Comparison of ENCODE assay signal across 8 cellular contexts in genomic region chr18:58863539-58864145, GRCh38. TPM values are rescaled to one million over a fixed set of nuclear protein-coding genes. Genes with fewer than 3 reads are reported as not detected.
DNase-seq lines count a peak whose midpoint lies in the region; ATAC-seq, FAIRE-seq and TF ChIP-seq lines count a peak whose summit lies in the region.

No MANE protein-coding gene starts in this region.

- no peaks in the 10 kb centered on the region for H3K9me3 Mint-ChIP-seq in activated naive CD4-positive, alpha-beta T cell treated with anti-CD3 and anti-CD28 coated beads for 36 hours
- H3K9me3 Mint-ChIP-seq in glutamatergic neuron (ENCODE audit: unreplicated experiment) (peaks cover 18% of the 10 kb centered on the region), osteocyte (ENCODE audit: unreplicated experiment) (no peaks in the 10 kb centered on the region)

- H3K9ac ChIP-seq in liver (ENCODE audit: low read depth in 1 of 2, low read length in 2 of 2) (no peak overlapping the region), HepG2 (ENCODE audit: insufficient read depth, low read depth, low read length) (no peak overlapping the region), MM.1S (ENCODE audit: low read length) (no peak overlapping the region)

- DNase-seq in HepG2 (ENCODE audit: low spot score): no peak
- peak; percentile 42 for DNase-seq in MM.1S
- DNase-seq in activated naive CD4-positive, alpha-beta T cell treated with anti-CD3 and anti-CD28 coated beads for 36 hours: peak; percentile 38
- peak; percentile 65 for DNase-seq in glutamatergic neuron
- DNase-seq in osteocyte (ENCODE audit: extremely low spot score, unreplicated experiment): no peak
- no peak for DNase-seq in COLO829 (ENCODE audit: low spot score)

- H3K27ac Mint-ChIP-seq in activated naive CD4-positive, alpha-beta T cell treated with anti-CD3 and anti-CD28 coated beads for 36 hours: no peak overlapping the region
- H3K27ac Mint-ChIP-seq in glutamatergic neuron (ENCODE audit: unreplicated experiment): peak overlapping the region; percentile 99
- H3K27ac Mint-ChIP-seq in osteocyte (ENCODE audit: unreplicated experiment): peak overlapping the region; percentile 97

- no peak; the same call in 2 of the 3 replicates for ATAC-seq in HepG2
- no peak for ATAC-seq in GM19328 (IDR thresholded peaks at IDR 0.05; ENCODE audit: unreplicated experiment)

- H3K27me3 Mint-ChIP-seq in activated naive CD4-positive, alpha-beta T cell treated with anti-CD3 and anti-CD28 coated beads for 36 hours (ENCODE audit: low read depth): peaks cover 40% of the 10 kb centered on the region
- peaks cover 14% of the 10 kb centered on the region for H3K27me3 Mint-ChIP-seq in glutamatergic neuron (ENCODE audit: unreplicated experiment)
- H3K27me3 Mint-ChIP-seq in osteocyte (ENCODE audit: unreplicated experiment): no peaks in the 10 kb centered on the region

- H3K79me2 ChIP-seq in HepG2 (ENCODE audit: insufficient read depth, low read length): no peaks in the 10 kb centered on the region
- H3K79me2 ChIP-seq in MM.1S (ENCODE audit: low read length): no peaks in the 10 kb centered on the region

- H3K4me3 Mint-ChIP-seq in activated naive CD4-positive, alpha-beta T cell treated with anti-CD3 and anti-CD28 coated beads for 36 hours: peak overlapping the region; percentile 51
- H3K4me3 Mint-ChIP-seq in glutamatergic neuron (ENCODE audit: unreplicated experiment): peak overlapping the region; percentile 99
- peak overlapping the region; percentile 76 for H3K4me3 Mint-ChIP-seq in osteocyte (ENCODE audit: unreplicated experiment)

- H3K27me3 ChIP-seq in liver (ENCODE audit: control insufficient read depth in 4 of 4, insufficient read depth in 4 of 4, low read length in 3 of 4) (no peaks in the 10 kb centered on the region), HepG2 (ENCODE audit: control insufficient read depth in 1 of 2, insufficient read depth in 2 of 2, low read length in 2 of 2) (peaks cover 0 to 17% of the 10 kb centered on the region in 2 experiments; a peak in 2 of 5 replicates), MM.1S (replicated peaks; ENCODE audit: insufficient read depth, low read length) (no peaks in the 10 kb centered on the region; the same call in 1 of the 2 replicates)

- H3K4me3 ChIP-seq in liver (ENCODE audit: low read depth in 1 of 3, low read length in 3 of 3) (peak overlapping the region in 1 of 3 donors; percentile 64), HepG2 (replicated peaks in 1 of 3; ENCODE audit: insufficient read depth in 1 of 3, low read depth in 2 of 3, low read length in 3 of 3) (no peak overlapping the region), MM.1S (ENCODE audit: low read length) (no peak overlapping the region; the same call in 1 of the 2 replicates)

- H3K4me1 Mint-ChIP-seq in activated naive CD4-positive, alpha-beta T cell treated with anti-CD3 and anti-CD28 coated beads for 36 hours (ENCODE audit: low read depth): peaks cover 8% of the 10 kb centered on the region
- H3K4me1 Mint-ChIP-seq in glutamatergic neuron (ENCODE audit: low read depth, unreplicated experiment) (peaks cover 61% of the 10 kb centered on the region), osteocyte (ENCODE audit: unreplicated experiment) (peaks cover 67% of the 10 kb centered on the region)

- H3F3A ChIP-seq in MM.1S (ENCODE audit: insufficient read depth, low read length): 0 out of 2 replicates have a peak, but pooled peaks cover 3% of the 10 kb centered on the region

- H3K4me2 ChIP-seq in HepG2 (ENCODE audit: low read depth, low read length) (no peak overlapping the region), MM.1S (ENCODE audit: low read depth, low read length) (no peak overlapping the region)

- no TSS peak for BruUV-seq in HepG2 (replicated peaks; lab: Mats Ljungman, UMichigan)

- H4K20me1 ChIP-seq in HepG2 (ENCODE audit: insufficient read depth, low read length) (no peaks in the 10 kb centered on the region), MM.1S (ENCODE audit: insufficient read depth, low read length) (no peaks in the 10 kb centered on the region)

- TF ChIP-seq RAD21 in liver (IDR thresholded peaks at IDR 0.05): no peak
- no peak for TF ChIP-seq RAD21 in HepG2 (CRISPR knock-in tag; IDR thresholded peaks at IDR 0.05)

- no peak for TF ChIP-seq POLR2A in HepG2 (IDR thresholded peaks at IDR 0.05; ENCODE audit: insufficient read depth in 1 of 2, low read depth in 2 of 2, low read length in 2 of 2)

- WGBS in liver: 20% methylated on average over 72 of the region's 72 CpGs
- WGBS in HepG2 (ENCODE audit: low lambda C conversion rate): 85% methylated on average over 31 of the region's 72 CpGs

- no peak for FAIRE-seq in HepG2 (lab: Jason Lieb, UNC)

- no peak overlapping the region for H2AFZ ChIP-seq in HepG2 (ENCODE audit: low read length)
- H2AFZ ChIP-seq in MM.1S (ENCODE audit: low read length): no peak overlapping the region

- intact Hi-C loops in HepG2 (cut with micrococcal nuclease; ENCODE audit: unreplicated experiment): no loop called here
- intact Hi-C loops in activated naive CD4-positive, alpha-beta T cell treated with anti-CD3 and anti-CD28 coated beads for 36 hours (cut with micrococcal nuclease): no loop called here

- in situ Hi-C loops in HepG2 (cut with HindIII; ENCODE audit: extremely low pct_ligation_motif_present, low pct_unique_long_range_greater_than_20kb): no loop called here

- TF ChIP-seq EP300 in HepG2 (IDR thresholded peaks at IDR 0.05; ENCODE audit: low read depth in 2 of 2, low read length in 2 of 2) (no peak), HepG2 (CRISPR knock-in tag; IDR thresholded peaks at IDR 0.05; ENCODE audit: borderline replicate concordance) (no peak)

- no peaks in the 10 kb centered on the region for H3K36me3 Mint-ChIP-seq in activated naive CD4-positive, alpha-beta T cell treated with anti-CD3 and anti-CD28 coated beads for 36 hours (ENCODE audit: low read depth)
- H3K36me3 Mint-ChIP-seq in glutamatergic neuron (ENCODE audit: unreplicated experiment) (peaks cover 12% of the 10 kb centered on the region), osteocyte (ENCODE audit: unreplicated experiment) (peaks cover 20% of the 10 kb centered on the region)

- POLR2A ChIA-PET in HepG2 (lab: Yijun Ruan, JAX): no interaction called here

- CTCF ChIA-PET in HepG2 (lab: Yijun Ruan, JAX; ENCODE audit: low intra/inter-chr PET ratio, low total read pairs): no interaction called here
- CTCF ChIA-PET in activated naive CD4-positive, alpha-beta T cell treated with anti-CD3 and anti-CD28 coated beads for 36 hours (lab: Charles Lee): no interaction called here

- H3K9me3 ChIP-seq in liver (ENCODE audit: control insufficient read depth in 4 of 4, low read length in 3 of 4): no peaks in the 10 kb centered on the region
- no peaks in the 10 kb centered on the region for H3K9me3 ChIP-seq in HepG2 (ENCODE audit: low read length)
- H3K9me3 ChIP-seq in MM.1S (replicated peaks; ENCODE audit: insufficient read depth, low read length): no peaks in the 10 kb centered on the region

- TF ChIP-seq CTCF in liver (IDR thresholded peaks at IDR 0.05; ENCODE audit: low read depth, low read length, missing input control) (no peak), HepG2 (CRISPR knock-in tag; IDR thresholded peaks at IDR 0.05) (no peak), MM.1S (IDR thresholded peaks at IDR 0.05; ENCODE audit: low read length) (no peak), glutamatergic neuron (IDR thresholded peaks at IDR 0.05; ENCODE audit: partially characterized antibody, unreplicated experiment) (no peak), osteocyte (IDR thresholded peaks at IDR 0.05) (no peak)

- H3K27ac ChIP-seq in liver (ENCODE audit: low read depth in 1 of 2, low read length in 2 of 2): peak overlapping the region; percentile 44 to 52
- no peak overlapping the region for H3K27ac ChIP-seq in HepG2 (ENCODE audit: extremely low read length, insufficient read depth, low read length)
- H3K27ac ChIP-seq in MM.1S (ENCODE audit: low read length): no peak overlapping the region

- H3K4me1 ChIP-seq in liver (ENCODE audit: control insufficient read depth in 4 of 4, insufficient read depth in 4 of 4, low read length in 3 of 4) (peaks cover 0 to 11% (median 4%) of the 10 kb centered on the region in 4 donors), HepG2 (ENCODE audit: insufficient read depth, low read length) (no peaks in the 10 kb centered on the region), MM.1S (ENCODE audit: low read length) (0 out of 2 replicates have a peak, but pooled peaks cover 3% of the 10 kb centered on the region)

- H3K9me2 ChIP-seq in MM.1S (replicated peaks; ENCODE audit: insufficient read depth, low read length): no peaks in the 10 kb centered on the region

- peaks cover 0 to 3% (median 0%) of the 10 kb centered on the region in 4 donors for H3K36me3 ChIP-seq in liver (ENCODE audit: control insufficient read depth in 4 of 4, insufficient read depth in 3 of 4, low read depth in 1 of 4, low read length in 3 of 4)
- no peaks in the 10 kb centered on the region for H3K36me3 ChIP-seq in HepG2 (replicated peaks in 1 of 2; ENCODE audit: control insufficient read depth in 1 of 2, insufficient read depth in 2 of 2, low read length in 2 of 2)
- H3K36me3 ChIP-seq in MM.1S (replicated peaks; ENCODE audit: insufficient read depth, low read length): no peaks in the 10 kb centered on the region

RNA-seq across cellular contexts. Expression of gene ZNF532, which starts 1.0 kb away (rescaled TPM):
- total RNA-seq in liver: 1 to 10 TPM; 3.5 to 5.6 TPM
- 1 to 10 TPM in 1 of 2 donors, under 1 TPM in 1; 0.68 to 1.6 TPM for polyA plus RNA-seq in liver
- total RNA-seq in HepG2 (2016; rRNA removed; fragmentation: Illumina TruSeq; extraction: Trizol): not detected in 2 replicates
- total RNA-seq in HepG2 (2016; cell fraction: cytosol; rRNA removed; fragmentation: Illumina TruSeq; extraction: Trizol; ENCODE audit: low read depth): not detected in 2 replicates
- total RNA-seq in HepG2 (2016; cell fraction: insoluble cytoplasmic fraction; rRNA removed; fragmentation: Illumina TruSeq; extraction: Trizol): not detected in 2 replicates
- not detected in 2 replicates for total RNA-seq in HepG2 (2016; cell fraction: membrane; rRNA removed; fragmentation: Illumina TruSeq; extraction: Trizol)
- not detected in 2 replicates for total RNA-seq in HepG2 (2016; cell fraction: nucleus; rRNA removed; fragmentation: Illumina TruSeq; extraction: Trizol)
- not detected in 2 replicates for polyA plus RNA-seq in HepG2 (2011; rRNA removed)
- polyA plus RNA-seq in HepG2 (2011; cell fraction: cytosol; rRNA removed): 0.04 TPM in 1 of 2 replicates, not detected in the other
- not detected in 2 replicates for polyA plus RNA-seq in HepG2 (2011; cell fraction: nucleus; rRNA removed)
- not detected in 2 replicates for polyA plus RNA-seq in HepG2 (2012)
- polyA plus RNA-seq in HepG2 (2016; cell fraction: cytosol; fragmentation: Illumina TruSeq; extraction: Trizol; ENCODE audit: low read depth): not detected in 2 replicates
- not detected in 2 replicates for polyA plus RNA-seq in HepG2 (2016; cell fraction: insoluble cytoplasmic fraction; fragmentation: Illumina TruSeq; extraction: Trizol; ENCODE audit: low read depth)
- polyA plus RNA-seq in HepG2 (2016; cell fraction: membrane; fragmentation: Illumina TruSeq; extraction: Trizol; ENCODE audit: low read depth): not detected in 2 replicates
- not detected in 2 replicates for polyA plus RNA-seq in HepG2 (2016; cell fraction: nucleus; fragmentation: Illumina TruSeq; extraction: Trizol; ENCODE audit: insufficient read depth, low read depth)
- 62.5 TPM in 1 of 2 replicates, not detected in the other for polyA minus RNA-seq in HepG2 (2011; rRNA and poly(A)+ RNA removed; ENCODE audit: low replicate concordance)
- polyA minus RNA-seq in HepG2 (2011; cell fraction: cytosol; rRNA and poly(A)+ RNA removed): 1.1 TPM in 1 of 2 replicates, not detected in the other
- polyA minus RNA-seq in HepG2 (2011; cell fraction: nucleus; rRNA and poly(A)+ RNA removed): not detected in 2 replicates
- total RNA-seq in activated naive CD4-positive, alpha-beta T cell treated with anti-CD3 and anti-CD28 coated beads for 36 hours: 1 to 10 TPM; 4.0 to 4.3 TPM
- 217 TPM for total RNA-seq in glutamatergic neuron (ENCODE audit: unreplicated experiment)
- total RNA-seq in osteocyte: 92.7 and 97.8 TPM in 2 replicates

Comparison
In these comparisons a context has a peak if more than half of its experiments do, and no peak if none do; other contexts are left out.
1. H3K27ac ChIP-seq: peak in liver (2 of 2); none in HepG2 (single experiment) and MM.1S (single experiment).
2. DNase-seq: peak in MM.1S (single experiment), activated naive CD4-positive, alpha-beta T cell treated with anti-CD3 and anti-CD28 coated beads for 36 hours (single experiment) and glutamatergic neuron (single experiment); none in HepG2 (single experiment), osteocyte (single experiment) and COLO829 (single experiment).
3. RNA of gene ZNF532, which starts 1.0 kb away (total RNA-seq): 217 TPM in glutamatergic neuron (single experiment) and 92.7 to 97.8 TPM in osteocyte; 3.5 to 5.6 TPM in liver, 4.0 to 4.3 TPM in activated naive CD4-positive, alpha-beta T cell treated with anti-CD3 and anti-CD28 coated beads for 36 hours and not detected in HepG2; every median in the first group is over 10 times any median in the second.
4. Peak in every context shown above with its lines, with median percentiles within 50 percentile points of each other: H3K4me3 Mint-ChIP-seq.